Comparison of ENCODE assay signal across 9 cellular contexts in the genomic region with DNA sequence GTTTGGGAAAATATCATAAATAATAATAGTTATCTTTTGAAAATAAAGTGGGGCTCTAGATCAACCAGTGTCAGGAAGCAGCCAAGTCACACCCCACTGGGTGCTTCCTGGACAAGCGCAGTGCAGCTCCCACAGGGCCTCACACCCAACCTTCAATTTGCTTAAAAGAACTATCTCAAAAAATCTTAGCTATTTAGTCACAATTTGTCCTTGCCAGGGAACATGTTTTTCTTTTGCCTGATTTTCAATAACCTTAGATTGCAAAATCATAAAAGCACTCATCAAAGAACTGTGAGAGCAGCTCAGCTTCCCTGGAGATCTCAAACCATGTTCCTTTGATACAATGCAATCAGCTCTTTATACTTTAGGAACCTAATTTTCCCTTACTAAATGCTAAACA. TPM values are rescaled to one million over a fixed set of nuclear protein-coding genes. Genes with fewer than 3 reads are reported as not detected.
DNase-seq lines count a peak whose midpoint lies in the region; ATAC-seq and TF ChIP-seq lines count a peak whose summit lies in the region.
"Had no signal": no experiment of that assay in that cellular context is flagged by ENCODE, and none has a peak within 500 bp of the region (broad histone marks: within the 10 kb centered on the region; RNA-seq: fewer than 3 reads in every experiment).

No MANE protein-coding gene starts in this region.

- peaks cover 37% of the 10 kb centered on the region for H3K4me1 Mint-ChIP-seq in activated naive CD8-positive, alpha-beta T cell treated with anti-CD3 and anti-CD28 coated beads, Interleukin-2, amount 10 ng/mL, durations not matched to agents 7 days and 5 days

- H3K9me3 ChIP-seq in liver (ENCODE audit: control insufficient read depth in 4 of 4, low read length in 3 of 4) (no peaks in the 10 kb centered on the region), testis (no peaks in the 10 kb centered on the region)

- peaks cover 16% of the 10 kb centered on the region for H3K36me3 Mint-ChIP-seq in activated naive CD8-positive, alpha-beta T cell treated with anti-CD3 and anti-CD28 coated beads, Interleukin-2, amount 10 ng/mL, durations not matched to agents 7 days and 5 days

- peak overlapping the region; percentile 99 for H3K27ac Mint-ChIP-seq in activated naive CD8-positive, alpha-beta T cell treated with anti-CD3 and anti-CD28 coated beads, Interleukin-2, amount 10 ng/mL, durations not matched to agents 7 days and 5 days

- H3K4me1 ChIP-seq in liver (ENCODE audit: control insufficient read depth in 4 of 4, insufficient read depth in 4 of 4, low read length in 3 of 4) (peaks cover 0 to 26% (median 17%) of the 10 kb centered on the region in 4 donors), testis (peaks cover 18% of the 10 kb centered on the region)

- intact Hi-C loops in testis (cut with DNase I; ENCODE audit: low total_unique reads) = no loop called here

- no peaks in the 10 kb centered on the region for H3K9me3 Mint-ChIP-seq in activated naive CD8-positive, alpha-beta T cell treated with anti-CD3 and anti-CD28 coated beads, Interleukin-2, amount 10 ng/mL, durations not matched to agents 7 days and 5 days

- TF ChIP-seq RAD21 in liver (IDR thresholded peaks at IDR 0.05) = no peak

- no peaks in the 10 kb centered on the region for H3K36me3 ChIP-seq in liver (ENCODE audit: control insufficient read depth in 4 of 4, insufficient read depth in 3 of 4, low read depth in 1 of 4, low read length in 3 of 4)
- no peaks in the 10 kb centered on the region for H3K36me3 ChIP-seq in testis (ENCODE audit: low read depth, missing control alignments)

- TF ChIP-seq POLR2A in testis (IDR thresholded peaks at IDR 0.05) = no peak

- H3K9ac ChIP-seq in liver (ENCODE audit: low read depth in 1 of 2, low read length in 2 of 2) = no peak overlapping the region

- H3K4me3 ChIP-seq in liver (ENCODE audit: low read depth in 1 of 3, low read length in 3 of 3) = no peak overlapping the region
- no peak overlapping the region for H3K4me3 ChIP-seq in testis

- DNase-seq in NCI-H510A treated with DMSO at 0.1 percent for 48 hours (lab: John Stamatoyannopoulos, UW) (peak; percentile 54), NCI-H510A (lab: John Stamatoyannopoulos, UW) (no peak), testis (peak; percentile 45), SKM-1 (lab: John Stamatoyannopoulos, UW; ENCODE audit: unreplicated experiment) (no peak)
- no peak for DNase-seq in activated naive CD8-positive, alpha-beta T cell treated with anti-CD3 and anti-CD28 coated beads, Interleukin-2, amount 10 ng/mL, durations not matched to agents 7 days and 5 days

- H3K4me3 Mint-ChIP-seq in activated naive CD8-positive, alpha-beta T cell treated with anti-CD3 and anti-CD28 coated beads, Interleukin-2, amount 10 ng/mL, durations not matched to agents 7 days and 5 days = peak overlapping the region; percentile 96

- no peaks in the 10 kb centered on the region for H3K27me3 Mint-ChIP-seq in activated naive CD8-positive, alpha-beta T cell treated with anti-CD3 and anti-CD28 coated beads, Interleukin-2, amount 10 ng/mL, durations not matched to agents 7 days and 5 days

- peak overlapping the region; percentile 81 to 90 for H3K27ac ChIP-seq in liver (ENCODE audit: low read depth in 1 of 2, low read length in 2 of 2)
- peak overlapping the region; percentile 97 to 98 for H3K27ac ChIP-seq in testis

- WGBS in liver = 79% methylated on average over 1 of the region's 1 CpG
- 15 to 21% methylated on average over 1 of the region's 1 CpG for WGBS in testis, 2 donors

- POLR2A ChIA-PET in activated naive CD8-positive, alpha-beta T cell treated with anti-CD3 and anti-CD28 coated beads, Interleukin-2, amount 10 ng/mL, durations not matched to agents 7 days and 5 days (lab: Charles Lee) = interaction anchor here (1.7 to 5.2 kb wide), 9 partner anchors 8 to 487 kb away, joined by 5 to 161 read pairs (median 11); a partner anchor contains a TSS

- TF ChIP-seq CTCF in liver (IDR thresholded peaks at IDR 0.05; ENCODE audit: low read depth, low read length, missing input control) (no peak), testis (IDR thresholded peaks at IDR 0.05) (no peak)

- no peaks in the 10 kb centered on the region for H3K27me3 ChIP-seq in liver (ENCODE audit: control insufficient read depth in 4 of 4, insufficient read depth in 4 of 4, low read length in 3 of 4)
- H3K27me3 ChIP-seq in testis = no peaks in the 10 kb centered on the region

- ATAC-seq in activated naive CD8-positive, alpha-beta T cell treated with anti-CD3 and anti-CD28 coated beads, Interleukin-2, amount 10 ng/mL, durations not matched to agents 7 days and 5 days (ENCODE audit: low read depth) = no peak
- no peak for ATAC-seq in HG02884 (IDR thresholded peaks at IDR 0.05; ENCODE audit: unreplicated experiment)
- ATAC-seq in esophagus mucosa = no peak

TF ChIP-seq in liver, 16 proteins besides CTCF, POLR2A, EP300 and RAD21:
- TF ChIP-seq, protein P1, sequence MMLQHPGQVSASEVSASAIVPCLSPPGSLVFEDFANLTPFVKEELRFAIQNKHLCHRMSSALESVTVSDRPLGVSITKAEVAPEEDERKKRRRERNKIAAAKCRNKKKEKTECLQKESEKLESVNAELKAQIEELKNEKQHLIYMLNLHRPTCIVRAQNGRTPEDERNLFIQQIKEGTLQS (IDR thresholded peaks at IDR 0.05) = no peak
- TF ChIP-seq FOXA1 (IDR thresholded peaks at IDR 0.05) (no peak), HNF4A (conservative IDR thresholded peaks at IDR 0.05) (no peak), JUND (IDR thresholded peaks at IDR 0.05) (no peak), FOXA2 (IDR thresholded peaks at IDR 0.05) (no peak), GABPA (IDR thresholded peaks at IDR 0.05 in 1 of 2, conservative IDR thresholded peaks at IDR 0.05 in 1 of 2) (no peak), TAF1 (conservative IDR thresholded peaks at IDR 0.05) (no peak), HNF4G (IDR thresholded peaks at IDR 0.05) (no peak), YY1 (IDR thresholded peaks at IDR 0.05) (no peak), EGR1 (IDR thresholded peaks at IDR 0.05; ENCODE audit: low read depth in 2 of 2) (no peak)
- TF ChIP-seq, protein P2, sequence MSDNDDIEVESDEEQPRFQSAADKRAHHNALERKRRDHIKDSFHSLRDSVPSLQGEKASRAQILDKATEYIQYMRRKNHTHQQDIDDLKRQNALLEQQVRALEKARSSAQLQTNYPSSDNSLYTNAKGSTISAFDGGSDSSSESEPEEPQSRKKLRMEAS (IDR thresholded peaks at IDR 0.05) = no peak
- TF ChIP-seq, protein P3, sequence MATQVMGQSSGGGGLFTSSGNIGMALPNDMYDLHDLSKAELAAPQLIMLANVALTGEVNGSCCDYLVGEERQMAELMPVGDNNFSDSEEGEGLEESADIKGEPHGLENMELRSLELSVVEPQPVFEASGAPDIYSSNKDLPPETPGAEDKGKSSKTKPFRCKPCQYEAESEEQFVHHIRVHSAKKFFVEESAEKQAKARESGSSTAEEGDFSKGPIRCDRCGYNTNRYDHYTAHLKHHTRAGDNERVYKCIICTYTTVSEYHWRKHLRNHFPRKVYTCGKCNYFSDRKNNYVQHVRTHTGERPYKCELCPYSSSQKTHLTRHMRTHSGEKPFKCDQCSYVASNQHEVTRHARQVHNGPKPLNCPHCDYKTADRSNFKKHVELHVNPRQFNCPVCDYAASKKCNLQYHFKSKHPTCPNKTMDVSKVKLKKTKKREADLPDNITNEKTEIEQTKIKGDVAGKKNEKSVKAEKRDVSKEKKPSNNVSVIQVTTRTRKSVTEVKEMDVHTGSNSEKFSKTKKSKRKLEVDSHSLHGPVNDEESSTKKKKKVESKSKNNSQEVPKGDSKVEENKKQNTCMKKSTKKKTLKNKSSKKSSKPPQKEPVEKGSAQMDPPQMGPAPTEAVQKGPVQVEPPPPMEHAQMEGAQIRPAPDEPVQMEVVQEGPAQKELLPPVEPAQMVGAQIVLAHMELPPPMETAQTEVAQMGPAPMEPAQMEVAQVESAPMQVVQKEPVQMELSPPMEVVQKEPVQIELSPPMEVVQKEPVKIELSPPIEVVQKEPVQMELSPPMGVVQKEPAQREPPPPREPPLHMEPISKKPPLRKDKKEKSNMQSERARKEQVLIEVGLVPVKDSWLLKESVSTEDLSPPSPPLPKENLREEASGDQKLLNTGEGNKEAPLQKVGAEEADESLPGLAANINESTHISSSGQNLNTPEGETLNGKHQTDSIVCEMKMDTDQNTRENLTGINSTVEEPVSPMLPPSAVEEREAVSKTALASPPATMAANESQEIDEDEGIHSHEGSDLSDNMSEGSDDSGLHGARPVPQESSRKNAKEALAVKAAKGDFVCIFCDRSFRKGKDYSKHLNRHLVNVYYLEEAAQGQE (IDR thresholded peaks at IDR 0.05) = no peak
TF ChIP-seq in liver: peak in this region for 0.

RNA-seq across cellular contexts. Expression of a gene that starts 1.6 kb away (rescaled TPM):
- 10 to 100 TPM; 51.1 to 58.6 TPM for total RNA-seq in activated naive CD8-positive, alpha-beta T cell treated with anti-CD3 and anti-CD28 coated beads, Interleukin-2, amount 10 ng/mL, durations not matched to agents 7 days and 5 days
- total RNA-seq in liver (10 to 100 TPM; 21.7 to 40.9 TPM), testis (10 to 100 TPM; 18.9 to 26.7 TPM), esophagus mucosa (59.8 TPM)
- polyA plus RNA-seq in liver (10 to 100 TPM in 1 of 2 donors, 1 to 10 TPM in 1; 8.6 to 13.4 TPM), testis (ENCODE audit: insufficient read depth, low read depth, low replicate concordance) (7.5 TPM)

RNA-seq across cellular contexts. Expression of a gene that starts 39.7 kb away (rescaled TPM):
- under 1 TPM; 0.11 to 0.22 TPM for total RNA-seq in activated naive CD8-positive, alpha-beta T cell treated with anti-CD3 and anti-CD28 coated beads, Interleukin-2, amount 10 ng/mL, durations not matched to agents 7 days and 5 days
- total RNA-seq in liver = 1 to 10 TPM; 1.0 to 1.4 TPM
- 1 to 10 TPM; 1.4 to 2.0 TPM for polyA plus RNA-seq in liver
- 1 to 10 TPM; 7.3 to 8.7 TPM for total RNA-seq in testis
- 12.3 TPM for polyA plus RNA-seq in testis (ENCODE audit: insufficient read depth, low read depth, low replicate concordance)
- total RNA-seq in esophagus mucosa = 1.6 TPM
- polyA plus RNA-seq: AG04450 had no signal

Comparison
In these comparisons a context has a peak if more than half of its experiments do, and no peak if none do; other contexts are left out.
1. DNase-seq: peak in NCI-H510A treated with DMSO at 0.1 percent for 48 hours (single experiment) and testis (single experiment); none in NCI-H510A (single experiment), activated naive CD8-positive, alpha-beta T cell treated with anti-CD3 and anti-CD28 coated beads, Interleukin-2, amount 10 ng/mL, durations not matched to agents 7 days and 5 days (single experiment) and SKM-1 (single experiment).